In genomic region chr17:33049781-33050414, GRCh38 we compare ENCODE assay signal across 8 cellular contexts. TPM values are rescaled to one million over a fixed set of nuclear protein-coding genes. Genes with fewer than 3 reads are reported as not detected.
DNase-seq lines count a peak whose midpoint lies in the region; ATAC-seq and TF ChIP-seq lines count a peak whose summit lies in the region.

No MANE protein-coding gene starts in this region.

- no peak overlapping the region for H4K8ac ChIP-seq in mesenchymal stem cell (ENCODE audit: low read length)

- H3K9me3 ChIP-seq in mesenchymal stem cell (ENCODE audit: control insufficient read depth, low read length) (no peaks in the 10 kb centered on the region), transverse colon (no peaks in the 10 kb centered on the region)

- peak; percentile 63 for DNase-seq in Daoy (ENCODE audit: low read depth)
- DNase-seq in Jurkat, Clone E6-1 (ENCODE audit: low read depth, low spot score), result peak; percentile 32
- DNase-seq in T-cell, result peak in 18 of 34 experiments; percentile 2 to 24 (median 14)
- no peak for DNase-seq in coronary artery (ENCODE audit: low spot score)
- peak; percentile 51 for DNase-seq in mesenchymal stem cell
- DNase-seq in transverse colon, result peak; percentile 60

- H2AFZ ChIP-seq in mesenchymal stem cell (ENCODE audit: low read depth, low read length), result no peak overlapping the region

- H3K27me3 ChIP-seq in mesenchymal stem cell (ENCODE audit: control insufficient read depth in 1 of 2, insufficient read depth in 1 of 2, low read length in 2 of 2), result peaks cover 8 to 38% of the 10 kb centered on the region in 2 experiments
- H3K27me3 ChIP-seq in transverse colon, result peaks cover 10% of the 10 kb centered on the region

- no peak overlapping the region for H3K27ac ChIP-seq in coronary artery
- no peak overlapping the region for H3K27ac ChIP-seq in mesenchymal stem cell (ENCODE audit: low read length, poor library complexity, severe bottlenecking)
- H3K27ac ChIP-seq in transverse colon, result no peak overlapping the region

- H3K36me3 ChIP-seq in mesenchymal stem cell (ENCODE audit: control insufficient read depth in 1 of 2, insufficient read depth in 2 of 2, low read depth in 1 of 2, low read length in 2 of 2), result no peaks in the 10 kb centered on the region
- H3K36me3 ChIP-seq in transverse colon, result no peaks in the 10 kb centered on the region

- H3K36me3 Mint-ChIP-seq in T-cell, result no peaks in the 10 kb centered on the region

- no peak overlapping the region for H2AK5ac ChIP-seq in mesenchymal stem cell (ENCODE audit: low read length, severe bottlenecking)

- no peak for TF ChIP-seq EP300 in transverse colon (IDR thresholded peaks at IDR 0.05; ENCODE audit: low read depth)

- no peak overlapping the region for H3K27ac Mint-ChIP-seq in T-cell

- no peak overlapping the region for H3K18ac ChIP-seq in mesenchymal stem cell (ENCODE audit: low read depth in 1 of 2, low read length in 2 of 2)

- no peak overlapping the region for H2BK15ac ChIP-seq in mesenchymal stem cell (ENCODE audit: low read depth, poor library complexity, severe bottlenecking)

- peak in 1 of 4 experiments; percentile 43 for ATAC-seq in T-cell (replicated peaks in 1 of 4)
- ATAC-seq in HG02588 (IDR thresholded peaks at IDR 0.05; ENCODE audit: unreplicated experiment), result no peak
- no peak for ATAC-seq in HG03135 (IDR thresholded peaks at IDR 0.05; ENCODE audit: unreplicated experiment)

- no peak overlapping the region for H3K4me3 ChIP-seq in Jurkat, Clone E6-1 (ENCODE audit: low read length)
- no peak overlapping the region for H3K4me3 ChIP-seq in coronary artery
- no peak overlapping the region for H3K4me3 ChIP-seq in mesenchymal stem cell (ENCODE audit: insufficient read depth in 1 of 2, low read depth in 1 of 2, low read length in 2 of 2)
- H3K4me3 ChIP-seq in transverse colon, result no peak overlapping the region

- no peak for TF ChIP-seq POLR2A in transverse colon (IDR thresholded peaks at IDR 0.05)

- H3K79me1 ChIP-seq in mesenchymal stem cell (replicated peaks; ENCODE audit: low read length, poor library complexity, severe bottlenecking), result no peaks in the 10 kb centered on the region

- H3K27me3 Mint-ChIP-seq in T-cell, result peaks cover 16 to 30% of the 10 kb centered on the region in 2 donors

- POLR2A ChIA-PET in T-cell (lab: Charles Lee), result no interaction called here

- intact Hi-C loops in transverse colon (cut with DNase I; ENCODE audit: low total_unique reads), result no loop called here

- CTCF ChIA-PET in T-cell (lab: Charles Lee), result no interaction called here

- H3K4me1 ChIP-seq in mesenchymal stem cell (ENCODE audit: control insufficient read depth, insufficient read depth, low read depth, low read length) (no peaks in the 10 kb centered on the region), transverse colon (no peaks in the 10 kb centered on the region)

- no peak overlapping the region for H2BK5ac ChIP-seq in mesenchymal stem cell (ENCODE audit: low read depth, low read length, poor library complexity, severe bottlenecking)

- no peak overlapping the region for H2BK12ac ChIP-seq in mesenchymal stem cell (ENCODE audit: low read length in 2 of 2)

- H4K91ac ChIP-seq in mesenchymal stem cell (ENCODE audit: low read length), result no peak overlapping the region

- H2BK120ac ChIP-seq in mesenchymal stem cell (ENCODE audit: low read depth, low read length), result no peak overlapping the region

- no peak overlapping the region for H3K4me3 Mint-ChIP-seq in T-cell

- H3K23ac ChIP-seq in mesenchymal stem cell (ENCODE audit: low read length in 2 of 2), result no peak overlapping the region

- TF ChIP-seq CTCF in coronary artery (IDR thresholded peaks at IDR 0.05), result peak; percentile 54
- TF ChIP-seq CTCF in transverse colon (IDR thresholded peaks at IDR 0.05), result peak; percentile 54 to 90 (median 71)

- H3K9ac ChIP-seq in mesenchymal stem cell (ENCODE audit: low read length), result no peak overlapping the region

- in situ Hi-C loops in transverse colon (cut with MboI; ENCODE audit: low pct_ligation_motif_present in 1 of 4, low pct_unique_long_range_greater_than_20kb in 1 of 4, low sequenced_read_pairs in 3 of 4), result loop anchor here in 2 of 4 donors (25.0 kb wide), 2 partner anchors 612 to 637 kb away; no protein-coding TSS in a partner anchor

- no peak overlapping the region for H3K4ac ChIP-seq in mesenchymal stem cell (ENCODE audit: low read depth in 1 of 2, low read length in 2 of 2)

- H3K9me3 Mint-ChIP-seq in T-cell, result no peaks in the 10 kb centered on the region

- WGBS in mesenchymal stem cell, result 50% methylated on average over 9 of the region's 11 CpGs
- WGBS in transverse colon (ENCODE audit: low coverage in 1 of 2), 2 donors, result 35 to 56% methylated on average over 4 to 11 of the region's 11 CpGs

- H3K14ac ChIP-seq in mesenchymal stem cell (ENCODE audit: low read length in 2 of 2), result no peak overlapping the region

- no peak overlapping the region for H3K4me2 ChIP-seq in mesenchymal stem cell (ENCODE audit: low read length, poor library complexity, severe bottlenecking)

- no peaks in the 10 kb centered on the region for H3K4me1 Mint-ChIP-seq in T-cell

RNA-seq across cellular contexts. Expression of gene SPACA3, which starts 58.3 kb away (rescaled TPM):
- total RNA-seq in Daoy (2014; rRNA removed; shearing (Covaris generic)), result not detected in 2 replicates
- polyA plus RNA-seq in Jurkat, Clone E6-1 (2012; ENCODE audit: insufficient read depth, insufficient read length), result not detected
- total RNA-seq in T-cell (not detected), transverse colon (not detected)
- polyA plus RNA-seq in mesenchymal stem cell (2013, experiment 1 of 2), result not detected
- polyA plus RNA-seq in mesenchymal stem cell (2013, experiment 2 of 2), result not detected
